In the genomic region with DNA sequence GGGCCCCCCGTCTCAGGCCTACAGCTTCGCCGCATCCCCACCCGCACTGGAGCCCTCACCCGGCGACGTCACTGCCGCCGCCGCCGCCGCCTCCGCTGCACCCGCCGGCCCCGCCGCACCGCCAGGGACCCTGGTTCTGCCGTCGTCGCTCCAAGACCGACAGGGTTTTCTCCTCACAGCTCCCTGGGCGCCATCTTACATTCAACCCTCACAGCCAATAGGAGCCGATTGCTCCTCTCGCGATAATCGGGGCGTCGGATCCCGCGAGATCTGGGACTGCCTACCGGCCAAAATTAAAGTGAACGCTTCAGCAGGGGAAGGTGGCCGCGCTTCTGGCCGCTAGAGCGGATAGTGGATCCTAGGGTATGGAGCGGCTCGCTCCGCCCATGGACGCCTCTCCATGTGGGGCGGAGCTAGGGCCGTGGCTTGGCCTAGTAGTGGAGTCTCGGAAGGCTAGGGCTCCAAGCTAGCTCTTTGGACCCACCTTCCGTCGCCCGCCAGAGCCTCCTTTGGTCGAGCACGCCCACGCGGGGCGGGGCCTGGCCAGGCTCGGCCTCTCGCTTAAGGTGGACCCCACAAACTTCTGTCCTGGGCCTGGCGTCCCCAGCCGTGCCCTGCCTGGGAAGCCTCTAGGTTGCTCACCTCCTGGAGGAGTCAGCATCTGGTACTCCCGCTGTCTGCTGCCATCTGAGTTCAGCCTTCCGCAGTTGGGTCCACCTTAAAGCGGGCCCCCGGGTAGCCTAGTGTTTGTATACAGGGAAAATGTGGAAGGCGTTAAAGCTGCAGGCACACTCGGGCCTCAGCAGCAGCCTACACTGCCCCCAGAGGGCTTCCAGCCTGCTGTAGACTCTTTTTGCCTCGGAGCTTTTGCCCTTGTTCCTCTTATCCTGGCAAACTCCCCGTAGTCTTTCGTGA, we compare ENCODE assay signal across 8 cellular contexts. TPM values are rescaled to one million over a fixed set of nuclear protein-coding genes. Genes with fewer than 3 reads are reported as not detected.
DNase-seq lines count a peak whose midpoint lies in the region; ATAC-seq and TF ChIP-seq lines count a peak whose summit lies in the region.

Gene QRICH1 (minus strand): TSS at position 219 of the 915 bp plus-strand sequence. CDS start 17,054 bp downstream, outside the sequence.

- H3K27me3 Mint-ChIP-seq in activated B cell treated with CpG ODN at 0.5 μM for 24 hours = no peaks in the 10 kb centered on the region

- peak within 1 kb of the TSS; percentile 97 for H3K4me3 Mint-ChIP-seq in activated B cell treated with CpG ODN at 0.5 μM for 24 hours

- TF ChIP-seq CTCF in AG10803 (conservative IDR thresholded peaks at IDR 0.05; ENCODE audit: low read length) = peak; percentile 74
- no peak for TF ChIP-seq CTCF in activated B cell treated with CpG ODN at 0.5 μM for 24 hours (IDR thresholded peaks at IDR 0.05)

- intact Hi-C loops in activated B cell treated with CpG ODN at 0.5 μM for 24 hours (cut with micrococcal nuclease) = loop anchor here (1.0 to 10.0 kb wide), 19 partner anchors 10 to 1007 kb away; partner anchors contain the start of genes APEH, ARIH2, DAG1 and IMPDH2

- CTCF ChIA-PET in activated B cell treated with CpG ODN at 0.5 μM for 24 hours (lab: Charles Lee) = interaction anchor here (0.7 to 3.4 kb wide), 10 partner anchors 10 to 321 kb away, joined by 3 to 48 read pairs (median 4); partner anchors contain the start of genes IMPDH2, NDUFAF3, QARS1 and USP19

- ATAC-seq in GM19023 (IDR thresholded peaks at IDR 0.05; ENCODE audit: unreplicated experiment) = peak; percentile 83
- peak; percentile 74 for ATAC-seq in HG03280 (IDR thresholded peaks at IDR 0.05; ENCODE audit: unreplicated experiment)
- ATAC-seq in activated B cell treated with CpG ODN at 0.5 μM for 24 hours (ENCODE audit: low read depth) = peak; percentile 78

- H3K4me3 ChIP-seq in AG10803 (ENCODE audit: low read length) = peak within 1 kb of the TSS; percentile 96

- H3K27ac ChIP-seq in caudate nucleus (ENCODE audit: low read depth, low read length) = peak within 1 kb of the TSS; percentile 99

- H3K27ac Mint-ChIP-seq in activated B cell treated with CpG ODN at 0.5 μM for 24 hours = peak within 1 kb of the TSS; percentile 97

- H3K4me1 Mint-ChIP-seq in activated B cell treated with CpG ODN at 0.5 μM for 24 hours = peaks cover 46% of the 10 kb centered on the region

- H3K9me3 Mint-ChIP-seq in activated B cell treated with CpG ODN at 0.5 μM for 24 hours = no peaks in the 10 kb centered on the region

- POLR2A ChIA-PET in activated B cell treated with CpG ODN at 0.5 μM for 24 hours (lab: Charles Lee) = interaction anchor here (0.6 to 4.7 kb wide), 39 partner anchors 10 to 1257 kb away, joined by 3 to 76 read pairs (median 7); partner anchors contain the start of genes ARIH2, C3orf62, CYB561D2 and DAG1

- H3K36me3 Mint-ChIP-seq in activated B cell treated with CpG ODN at 0.5 μM for 24 hours (ENCODE audit: low read depth) = peaks cover 49% of the 10 kb centered on the region

- DNase-seq in AG10803 (ENCODE audit: low read depth) (peak; percentile 98), NCI-H345 (lab: John Stamatoyannopoulos, UW) (peak; percentile 94), activated B cell treated with CpG ODN at 0.5 μM for 24 hours (peak; percentile 95), caudate nucleus (lab: John Stamatoyannopoulos, UW) (peak; percentile 84 to 100 (median 98)), inferior parietal cortex (ENCODE audit: extremely low spot score) (peak; percentile 98)
- DNase-seq in stimulated activated CD4-positive, alpha-beta T cell treated with anti-CD3 and anti-CD28 coated beads, Interleukin-12 subunit alpha, Interleukin-12 subunit beta, amount 100 ng/mL, for 24 hours (ENCODE audit: low read depth in 2 of 2) = peak; percentile 88 to 95

RNA-seq across cellular contexts. Expression of gene QRICH1, which starts in this region (rescaled TPM):
- total RNA-seq in activated B cell treated with CpG ODN at 0.5 μM for 24 hours = 142 and 155 TPM in 2 replicates

Comparison
In these comparisons a context has a peak if more than half of its experiments do, and no peak if none do; other contexts are left out.
1. Peak in every context shown above with its lines: DNase-seq, ATAC-seq, H3K4me3 ChIP-seq and H3K27ac ChIP-seq.